7 cellular contexts compared by ENCODE assay signal in genomic region chr16:88260146-88260545, GRCh38.
DNase-seq lines count a peak whose midpoint lies in the region; ATAC-seq, FAIRE-seq and TF ChIP-seq lines count a peak whose summit lies in the region.
"Not testable (repeated sequence)": the region's sequence is repeated elsewhere in the genome, so short reads cannot be mapped to it uniquely, and the experiment has no call there.

No MANE protein-coding gene starts in this region.

- H4K20me1 ChIP-seq in K562 (replicated peaks; ENCODE audit: control insufficient read depth, insufficient read depth, low read length); H1 (replicated peaks in 1 of 2; ENCODE audit: control insufficient read depth in 1 of 2, insufficient read depth in 2 of 2, low read length in 2 of 2): not testable (repeated sequence)

- peaks cover 13% of the 10 kb centered on the region for H3K27me3 Mint-ChIP-seq in nephron (ENCODE audit: low read depth)
- not testable (repeated sequence) for H3K27me3 Mint-ChIP-seq in type B pancreatic cell

- CTCF ChIA-PET in K562 (lab: Yijun Ruan, JAX; ENCODE audit: low intra/inter-chr PET ratio); H1 (lab: Charles Lee; ENCODE audit: partially characterized antibody): not testable (repeated sequence)

- H2BK15ac ChIP-seq in H1 (ENCODE audit: low read length); neuronal stem cell (ENCODE audit: low read length): not testable (repeated sequence)

- 0 out of 2 replicates have a peak overlapping the region, but pooled peaks have one; percentile 55 for H2BK20ac ChIP-seq in H1 (ENCODE audit: low read length)

- not testable (repeated sequence) for H3K79me2 ChIP-seq in K562 (ENCODE audit: control insufficient read depth, insufficient read depth, low read length); H1 (ENCODE audit: control insufficient read depth in 1 of 2, insufficient read depth in 2 of 2, low read length in 2 of 2)

- peaks cover 0 to 11% (median 0%) of the 10 kb centered on the region in 4 donors for H3K4me1 ChIP-seq in Peyer's patch
- peaks cover 6 to 29% of the 10 kb centered on the region in 2 experiments; a peak in 4 of 5 replicates for H3K4me1 ChIP-seq in K562 (replicated peaks in 1 of 2; ENCODE audit: control insufficient read depth in 2 of 2, insufficient read depth in 2 of 2, low read length in 2 of 2)
- peaks cover 0 to 20% (median 9%) of the 10 kb centered on the region in 4 experiments; a peak in 6 of 7 replicates for H3K4me1 ChIP-seq in H1 (replicated peaks in 1 of 4; ENCODE audit: control insufficient read depth in 3 of 4, insufficient read depth in 4 of 4, low read length in 3 of 4)
- H3K4me1 ChIP-seq in neuronal stem cell (ENCODE audit: control insufficient read depth in 2 of 2, insufficient read depth in 1 of 2, low read depth in 1 of 2, low read length in 2 of 2), result peaks cover 0 to 11% of the 10 kb centered on the region in 2 donors

- DNase-seq in Peyer's patch (peak in 2 of 3 donors; percentile 10 to 24), sciatic nerve (ENCODE audit: low spot score) (peak; percentile 55)
- not testable (repeated sequence) for DNase-seq in K562 (ENCODE audit: extremely low read depth in 1 of 4, low spot score in 3 of 4); H1 (ENCODE audit: low read depth in 1 of 2, low spot score in 2 of 2); neuronal stem cell (ENCODE audit: low spot score); type B pancreatic cell (ENCODE audit: extremely low spot score, unreplicated experiment)

- peak overlapping the region; percentile 84; the same call in 1 of the 2 replicates for H2BK12ac ChIP-seq in H1 (ENCODE audit: low read depth, low read length)
- not testable (repeated sequence) for H2BK12ac ChIP-seq in neuronal stem cell (ENCODE audit: low read length)

- H3K36me3 ChIP-seq in Peyer's patch; K562 (ENCODE audit: control insufficient read depth, insufficient read depth, low read length); H1 (ENCODE audit: control insufficient read depth in 2 of 4, insufficient read depth in 4 of 4, low read length in 3 of 4); neuronal stem cell (replicated peaks in 1 of 2; ENCODE audit: control insufficient read depth in 2 of 2, insufficient read depth in 2 of 2, low read length in 2 of 2): not testable (repeated sequence)

- POLR2A ChIA-PET in K562 (lab: Yijun Ruan, JAX), result not testable (repeated sequence)
- POLR2A ChIA-PET in H1 (lab: Charles Lee; ENCODE audit: partially characterized antibody), result interaction anchor here (0.7 kb wide), 1 partner anchor 25 kb away, joined by 3 read pairs; no protein-coding TSS in a partner anchor

- not testable (repeated sequence) for TF ChIP-seq RAD21 in K562 (CRISPR knock-in tag; conservative IDR thresholded peaks at IDR 0.05 in 1 of 2, IDR thresholded peaks at IDR 0.05 in 1 of 2); H1 (IDR thresholded peaks at IDR 0.05 in 1 of 2, conservative IDR thresholded peaks at IDR 0.05 in 1 of 2; ENCODE audit: low read depth in 2 of 2, low read length in 2 of 2)

- TF ChIP-seq POLR2A in Peyer's patch (IDR thresholded peaks at IDR 0.05); K562 (conservative IDR thresholded peaks at IDR 0.05); H1 (IDR thresholded peaks at IDR 0.05; ENCODE audit: control extremely low read depth in 1 of 2, low read depth in 2 of 2, low read length in 2 of 2): not testable (repeated sequence)

- not testable (repeated sequence) for H3K23ac ChIP-seq in H1 (ENCODE audit: insufficient read length); neuronal stem cell (ENCODE audit: low read depth, low read length, poor library complexity)

- not testable (repeated sequence) for H3K27me3 ChIP-seq in Peyer's patch; K562 (ENCODE audit: control insufficient read depth in 2 of 2, insufficient read depth in 2 of 2, low read length in 2 of 2); H1 (replicated peaks in 1 of 4; ENCODE audit: control insufficient read depth in 3 of 4, extremely low read depth in 1 of 4, insufficient read depth in 3 of 4, low read length in 3 of 4); neuronal stem cell (ENCODE audit: control insufficient read depth in 3 of 3, insufficient read depth in 3 of 3, low read depth in 1 of 3, low read length in 3 of 3)

- H3K9me3 ChIP-seq in Peyer's patch; K562 (replicated peaks; ENCODE audit: control insufficient read depth, insufficient read depth, low read depth, low read length); H1 (ENCODE audit: insufficient read depth in 2 of 2, low read depth in 1 of 2, low read length in 1 of 2); neuronal stem cell (replicated peaks in 1 of 2; ENCODE audit: control insufficient read depth in 2 of 2, insufficient read depth in 1 of 2, low read depth in 1 of 2, low read length in 2 of 2): not testable (repeated sequence)

- not testable (repeated sequence) for H4K8ac ChIP-seq in H1 (ENCODE audit: extremely low read depth, insufficient read depth, low read length); neuronal stem cell (ENCODE audit: low read depth, low read length)

- H3K56ac ChIP-seq in H1 (replicated peaks; ENCODE audit: insufficient read length, low read depth, low read length), result not testable (repeated sequence)

- H4K91ac ChIP-seq in H1 (replicated peaks; ENCODE audit: insufficient read length, low read length); neuronal stem cell (ENCODE audit: low read depth, low read length, poor library complexity): not testable (repeated sequence)

- H3K4me2 ChIP-seq in K562 (ENCODE audit: insufficient read depth, low read length); H1 (ENCODE audit: insufficient read depth in 1 of 2, low read depth in 2 of 2, low read length in 2 of 2); neuronal stem cell (ENCODE audit: insufficient read depth, low read length, poor library complexity, severe bottlenecking): not testable (repeated sequence)

- not testable (repeated sequence) for BruUV-seq in K562 (replicated peaks; lab: Mats Ljungman, UMichigan)

- not testable (repeated sequence) for FAIRE-seq in K562 (lab: Jason Lieb, UNC); H1 (lab: Jason Lieb, UNC)

- H4K5ac ChIP-seq in H1 (ENCODE audit: insufficient read length, low read depth, low read length), result not testable (repeated sequence)

- 44% methylated on average over 17 of the region's 17 CpGs for WGBS in K562 (ENCODE audit: insufficient coverage, low coverage, missing lambda C conversion rate)
- WGBS in H1 (ENCODE audit: extremely low coverage in 1 of 2, insufficient coverage in 1 of 2, insufficient read length in 1 of 2, insufficient replicate concordance in 2 of 2, low coverage in 1 of 2, low lambda C conversion rate in 2 of 2, missing lambda C conversion rate in 1 of 2), 2 experiments, result 95% methylated on average over 17 of the region's 17 CpGs; no CpG with 5 or more reads in 1 of the 2 experiments
- WGBS in neuronal stem cell (ENCODE audit: extremely low coverage in 2 of 2, insufficient read length in 2 of 2, insufficient replicate concordance in 1 of 2), 2 donors, result no CpG with 5 or more reads among the region's 17 CpGs

- H2AFZ ChIP-seq in K562 (ENCODE audit: low read depth, low read length); H1 (ENCODE audit: low read length); neuronal stem cell (ENCODE audit: low read length): not testable (repeated sequence)

- H2BK120ac ChIP-seq in H1 (replicated peaks; ENCODE audit: low read depth, low read length); neuronal stem cell (ENCODE audit: low read depth, low read length): not testable (repeated sequence)

- H3K4me1 Mint-ChIP-seq in nephron (peaks cover 34% of the 10 kb centered on the region), type B pancreatic cell (ENCODE audit: unreplicated experiment) (peaks cover 13% of the 10 kb centered on the region)

- H3K9ac ChIP-seq in K562 (ENCODE audit: insufficient read depth in 1 of 2, low read depth in 2 of 2, low read length in 2 of 2); H1 (replicated peaks in 1 of 4; ENCODE audit: extremely low read depth in 1 of 4, low read depth in 3 of 4, low read length in 3 of 4); neuronal stem cell (ENCODE audit: low read depth, low read length, poor library complexity): not testable (repeated sequence)

- in situ Hi-C loops in K562 (cut with MboI), result not testable (repeated sequence)

- H3K79me1 ChIP-seq in H1 (ENCODE audit: low read depth, low read length); neuronal stem cell (ENCODE audit: low read depth, low read length): not testable (repeated sequence)

- not testable (repeated sequence) for H3K27ac ChIP-seq in Peyer's patch; K562 (ENCODE audit: extremely low read depth, low read depth, low read length); H1 (ENCODE audit: low read depth, low read length); neuronal stem cell (replicated peaks; ENCODE audit: low read length)

- H3K14ac ChIP-seq in H1 (ENCODE audit: insufficient read length), result not testable (repeated sequence)
- peak overlapping the region; percentile 56 for H3K14ac ChIP-seq in neuronal stem cell (ENCODE audit: low read length)

- H3K27ac Mint-ChIP-seq in nephron (peak overlapping the region; percentile 66 to 81 (median 74)), type B pancreatic cell (peak overlapping the region; percentile 36)

- not testable (repeated sequence) for ATAC-seq in K562, sciatic nerve

- TF ChIP-seq EP300 in K562 (IDR thresholded peaks at IDR 0.05; ENCODE audit: low read length); H1 (IDR thresholded peaks at IDR 0.05; ENCODE audit: borderline replicate concordance in 1 of 2, low read depth in 2 of 2, low read length in 2 of 2): not testable (repeated sequence)

- H3K9me3 Mint-ChIP-seq in nephron, result peaks cover 15% of the 10 kb centered on the region
- H3K9me3 Mint-ChIP-seq in type B pancreatic cell, result peaks cover 12% of the 10 kb centered on the region

- not testable (repeated sequence) for H3K9me1 ChIP-seq in K562 (ENCODE audit: control insufficient read depth, insufficient read depth, low read length)

- H3K4ac ChIP-seq in H1 (replicated peaks; ENCODE audit: insufficient read length, low read depth, low read length); neuronal stem cell (ENCODE audit: low read length): not testable (repeated sequence)

- not testable (repeated sequence) for H3K18ac ChIP-seq in H1 (ENCODE audit: extremely low read depth, low read length)
- H3K18ac ChIP-seq in neuronal stem cell (ENCODE audit: low read length), result peak overlapping the region; percentile 92

- intact Hi-C loops in K562 (cut with micrococcal nuclease); sciatic nerve (cut with DNase I): not testable (repeated sequence)

- H3K4me3 Mint-ChIP-seq in nephron (peak overlapping the region in 1 of 3 experiments; percentile 20), type B pancreatic cell (peak overlapping the region; percentile 41)

- not testable (repeated sequence) for H3K4me3 ChIP-seq in Peyer's patch; K562; H1 (ENCODE audit: extremely low read depth in 1 of 4, insufficient read depth in 2 of 4, low read depth in 3 of 4, low read length in 4 of 4); neuronal stem cell (ENCODE audit: low read length in 2 of 2)

- H3K23me2 ChIP-seq in H1 (ENCODE audit: low read depth, low read length), result not testable (repeated sequence)

- not testable (repeated sequence) for H2BK5ac ChIP-seq in H1 (ENCODE audit: low read depth, low read length); neuronal stem cell (ENCODE audit: low read length)

- not testable (repeated sequence) for TF ChIP-seq CTCF in Peyer's patch (IDR thresholded peaks at IDR 0.05); K562 (IDR thresholded peaks at IDR 0.05 in 2 of 3, conservative IDR thresholded peaks at IDR 0.05 in 1 of 3; ENCODE audit: insufficient read depth in 2 of 3, low read depth in 1 of 3, low read length in 3 of 3); H1 (IDR thresholded peaks at IDR 0.05; ENCODE audit: control extremely low read depth in 1 of 3, insufficient read depth in 1 of 3, low read depth in 1 of 3, low read length in 3 of 3); nephron (IDR thresholded peaks at IDR 0.05; ENCODE audit: unreplicated experiment in 3 of 3); type B pancreatic cell (conservative IDR thresholded peaks at IDR 0.05)

- H3K36me3 Mint-ChIP-seq in nephron (ENCODE audit: low read depth); type B pancreatic cell: not testable (repeated sequence)

- H2AK5ac ChIP-seq in H1 (ENCODE audit: low read depth, low read length) (0 out of 2 replicates have a peak overlapping the region, but pooled peaks have one; percentile 24), neuronal stem cell (ENCODE audit: low read depth, low read length) (peak overlapping the region; percentile 93)
